Comparison of ENCODE assay signal across 17 cellular contexts in the genomic region with DNA sequence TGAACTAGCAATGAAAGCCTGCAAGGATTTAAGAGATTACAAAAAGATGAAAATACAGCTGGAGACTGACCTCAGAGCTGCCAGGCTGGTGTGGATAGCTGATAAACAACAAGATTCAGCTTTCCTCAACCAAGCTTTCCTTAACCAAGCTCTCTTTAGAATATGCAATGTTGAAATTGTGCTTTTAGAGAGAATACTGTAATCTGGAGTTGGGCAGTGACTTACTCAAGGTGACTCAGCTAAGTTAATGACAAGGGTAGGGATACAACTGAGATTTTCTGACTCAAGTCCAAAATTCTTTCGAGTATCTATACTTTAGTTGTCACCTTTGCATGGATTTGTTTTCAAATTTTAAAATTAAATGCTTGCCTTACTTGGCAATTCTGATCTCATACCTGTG.
DNase-seq lines count a peak whose midpoint lies in the region; ATAC-seq and TF ChIP-seq lines count a peak whose summit lies in the region.
"Had no signal": no experiment of that assay in that cellular context is flagged by ENCODE, and none has a peak within 500 bp of the region (broad histone marks: within the 10 kb centered on the region; RNA-seq: fewer than 3 reads in every experiment).

No MANE protein-coding gene starts in this region.

- H3K9me3 ChIP-seq in SJSA1 (replicated peaks) (no peaks in the 10 kb centered on the region), gastroesophageal sphincter (no peaks in the 10 kb centered on the region)
- H3K9me3 ChIP-seq: Caco-2, right lobe of liver, SK-N-SH, upper lobe of left lung had no signal

- H3K4me3 ChIP-seq in SJSA1 (no peak overlapping the region), gastroesophageal sphincter (no peak overlapping the region)
- H3K4me3 ChIP-seq: right lobe of liver, upper lobe of left lung had no signal

- H3K4me1 Mint-ChIP-seq in activated naive CD4-positive, alpha-beta T cell treated with anti-CD3 and anti-CD28 coated beads for 36 hours (ENCODE audit: low read depth) = peaks cover 29% of the 10 kb centered on the region
- peaks cover 17% of the 10 kb centered on the region for H3K4me1 Mint-ChIP-seq in activated T-helper 1 cell treated with anti-CD3 and anti-CD28 coated beads, Interleukin-12 subunit alpha, Interleukin-12 subunit beta, Interleukin-2, Interleukin-4 antibody, amounts not matched to agents 30 ng/mL and 10 ng/mL and 1 ng/mL, durations not matched to agents 14 hours and 24 hours and 36 hours (ENCODE audit: low read depth)

- ATAC-seq in activated naive CD4-positive, alpha-beta T cell treated with anti-CD3 and anti-CD28 coated beads, Interleukin-2, amount 50 U/mL, for 72 hours = peak; percentile 37 to 51
- ATAC-seq in HG02763 (IDR thresholded peaks at IDR 0.05; ENCODE audit: unreplicated experiment) = no peak
- ATAC-seq in gastroesophageal sphincter = no peak
- ATAC-seq: right lobe of liver; stimulated activated naive B cell treated with anti-CD40 and anti-IgM and Interleukin-4, amounts not matched to agents 10 μg/mL and 1 μg/mL and 100 μg/mL, for 72 hours had no signal

- no peaks in the 10 kb centered on the region for H3K27me3 Mint-ChIP-seq in activated naive CD4-positive, alpha-beta T cell treated with anti-CD3 and anti-CD28 coated beads for 36 hours (ENCODE audit: low read depth)
- no peaks in the 10 kb centered on the region for H3K27me3 Mint-ChIP-seq in activated T-helper 1 cell treated with anti-CD3 and anti-CD28 coated beads, Interleukin-12 subunit alpha, Interleukin-12 subunit beta, Interleukin-2, Interleukin-4 antibody, amounts not matched to agents 30 ng/mL and 10 ng/mL and 1 ng/mL, durations not matched to agents 14 hours and 24 hours and 36 hours (ENCODE audit: insufficient read depth)
- H3K27me3 Mint-ChIP-seq: memory B cell; stimulated activated naive B cell treated with anti-CD40 and anti-IgM and Interleukin-4, amounts not matched to agents 10 μg/mL and 1 μg/mL and 100 μg/mL, for 72 hours had no signal

- no peak overlapping the region for H3K4me3 Mint-ChIP-seq in activated naive CD4-positive, alpha-beta T cell treated with anti-CD3 and anti-CD28 coated beads for 36 hours
- no peak overlapping the region for H3K4me3 Mint-ChIP-seq in activated T-helper 1 cell treated with anti-CD3 and anti-CD28 coated beads, Interleukin-12 subunit alpha, Interleukin-12 subunit beta, Interleukin-2, Interleukin-4 antibody, amounts not matched to agents 30 ng/mL and 10 ng/mL and 1 ng/mL, durations not matched to agents 14 hours and 24 hours and 36 hours
- H3K4me3 Mint-ChIP-seq: memory B cell; stimulated activated naive B cell treated with anti-CD40 and anti-IgM and Interleukin-4, amounts not matched to agents 10 μg/mL and 1 μg/mL and 100 μg/mL, for 72 hours had no signal

- 40 to 78% methylated on average over 1 of the region's 1 CpG for WGBS in gastroesophageal sphincter (ENCODE audit: low coverage in 1 of 2), 2 donors

- H3K9me3 Mint-ChIP-seq in activated naive CD4-positive, alpha-beta T cell treated with anti-CD3 and anti-CD28 coated beads, Interleukin-2, amount 50 U/mL, for 72 hours = no peaks in the 10 kb centered on the region
- H3K9me3 Mint-ChIP-seq in activated naive CD4-positive, alpha-beta T cell treated with anti-CD3 and anti-CD28 coated beads for 36 hours = no peaks in the 10 kb centered on the region
- H3K9me3 Mint-ChIP-seq in activated T-helper 1 cell treated with anti-CD3 and anti-CD28 coated beads, Interleukin-12 subunit alpha, Interleukin-12 subunit beta, Interleukin-2, Interleukin-4 antibody, amounts not matched to agents 30 ng/mL and 10 ng/mL and 1 ng/mL, durations not matched to agents 14 hours and 24 hours and 36 hours = no peaks in the 10 kb centered on the region
- H3K9me3 Mint-ChIP-seq: memory B cell; stimulated activated naive B cell treated with anti-CD40 and anti-IgM and Interleukin-4, amounts not matched to agents 10 μg/mL and 1 μg/mL and 100 μg/mL, for 72 hours had no signal

- H3K27me3 ChIP-seq in SJSA1 (replicated peaks) = no peaks in the 10 kb centered on the region
- H3K27me3 ChIP-seq in gastroesophageal sphincter = no peaks in the 10 kb centered on the region
- H3K27me3 ChIP-seq: right lobe of liver, upper lobe of left lung had no signal

- TF ChIP-seq POLR2A in gastroesophageal sphincter (IDR thresholded peaks at IDR 0.05) = no peak

- H3K27ac ChIP-seq in SJSA1 (peak overlapping the region; percentile 38), gastroesophageal sphincter (no peak overlapping the region)
- H3K27ac ChIP-seq: right lobe of liver, upper lobe of left lung had no signal

- intact Hi-C loops in activated naive CD4-positive, alpha-beta T cell treated with anti-CD3 and anti-CD28 coated beads for 36 hours (cut with micrococcal nuclease) = no loop called here
- intact Hi-C loops in activated T-helper 1 cell treated with anti-CD3 and anti-CD28 coated beads, Interleukin-12 subunit alpha, Interleukin-12 subunit beta, Interleukin-2, Interleukin-4 antibody, amounts not matched to agents 30 ng/mL and 10 ng/mL and 1 ng/mL, durations not matched to agents 14 hours and 24 hours and 36 hours (cut with micrococcal nuclease) = no loop called here

- TF ChIP-seq EP300 in gastroesophageal sphincter (IDR thresholded peaks at IDR 0.05) = no peak

- DNase-seq in activated naive CD4-positive, alpha-beta T cell treated with anti-CD3 and anti-CD28 coated beads, Interleukin-2, amount 50 U/mL, for 72 hours (ENCODE audit: low spot score in 2 of 2) = no peak
- no peak for DNase-seq in activated naive CD4-positive, alpha-beta T cell treated with anti-CD3 and anti-CD28 coated beads for 36 hours
- DNase-seq in SJSA1 (ENCODE audit: low read depth in 1 of 2, low spot score in 2 of 2) = peak in 1 of 2 experiments; percentile 11
- DNase-seq in fibroblast of peridontal ligament (ENCODE audit: extremely low read depth) = peak; percentile 47
- DNase-seq in UCSD-AML1 (lab: John Stamatoyannopoulos, UW; ENCODE audit: unreplicated experiment) = no peak
- DNase-seq in activated T-helper 1 cell treated with anti-CD3 and anti-CD28 coated beads, Interleukin-12 subunit alpha, Interleukin-12 subunit beta, Interleukin-2, Interleukin-4 antibody, amounts not matched to agents 30 ng/mL and 10 ng/mL and 1 ng/mL, durations not matched to agents 14 hours and 24 hours and 36 hours (ENCODE audit: low spot score) = no peak
- DNase-seq: Caco-2; caudate nucleus; NCI-H1092; NCI-H2171; right lobe of liver; SK-N-SH; stimulated activated naive B cell treated with anti-CD40 and anti-IgM and Interleukin-4, amounts not matched to agents 10 μg/mL and 1 μg/mL and 100 μg/mL, for 72 hours; upper lobe of left lung had no signal

- peaks cover 32% of the 10 kb centered on the region for H3K4me1 ChIP-seq in SJSA1 (replicated peaks)
- H3K4me1 ChIP-seq in gastroesophageal sphincter = no peaks in the 10 kb centered on the region
- H3K4me1 ChIP-seq: right lobe of liver had no signal

- no peak for TF ChIP-seq CTCF in gastroesophageal sphincter (IDR thresholded peaks at IDR 0.05)

- H3K36me3 ChIP-seq in SJSA1 (no peaks in the 10 kb centered on the region), gastroesophageal sphincter (no peaks in the 10 kb centered on the region)
- H3K36me3 ChIP-seq: right lobe of liver, upper lobe of left lung had no signal

- no peaks in the 10 kb centered on the region for H3K36me3 Mint-ChIP-seq in activated naive CD4-positive, alpha-beta T cell treated with anti-CD3 and anti-CD28 coated beads, Interleukin-2, amount 50 U/mL, for 72 hours
- H3K36me3 Mint-ChIP-seq in activated naive CD4-positive, alpha-beta T cell treated with anti-CD3 and anti-CD28 coated beads for 36 hours (ENCODE audit: low read depth) = peaks cover 3% of the 10 kb centered on the region
- peaks cover 8% of the 10 kb centered on the region for H3K36me3 Mint-ChIP-seq in activated T-helper 1 cell treated with anti-CD3 and anti-CD28 coated beads, Interleukin-12 subunit alpha, Interleukin-12 subunit beta, Interleukin-2, Interleukin-4 antibody, amounts not matched to agents 30 ng/mL and 10 ng/mL and 1 ng/mL, durations not matched to agents 14 hours and 24 hours and 36 hours (ENCODE audit: low read depth)

- CTCF ChIA-PET in activated naive CD4-positive, alpha-beta T cell treated with anti-CD3 and anti-CD28 coated beads for 36 hours (lab: Charles Lee) = no interaction called here

- H3K27ac Mint-ChIP-seq in activated naive CD4-positive, alpha-beta T cell treated with anti-CD3 and anti-CD28 coated beads, Interleukin-2, amount 50 U/mL, for 72 hours = no peak overlapping the region
- H3K27ac Mint-ChIP-seq in activated naive CD4-positive, alpha-beta T cell treated with anti-CD3 and anti-CD28 coated beads for 36 hours = no peak overlapping the region
- H3K27ac Mint-ChIP-seq in activated T-helper 1 cell treated with anti-CD3 and anti-CD28 coated beads, Interleukin-12 subunit alpha, Interleukin-12 subunit beta, Interleukin-2, Interleukin-4 antibody, amounts not matched to agents 30 ng/mL and 10 ng/mL and 1 ng/mL, durations not matched to agents 14 hours and 24 hours and 36 hours = no peak overlapping the region
- H3K27ac Mint-ChIP-seq: memory B cell; stimulated activated naive B cell treated with anti-CD40 and anti-IgM and Interleukin-4, amounts not matched to agents 10 μg/mL and 1 μg/mL and 100 μg/mL, for 72 hours had no signal

Comparison
In these comparisons a context has a peak if more than half of its experiments do, and no peak if none do; other contexts are left out.
1. ATAC-seq: peak in activated naive CD4-positive, alpha-beta T cell treated with anti-CD3 and anti-CD28 coated beads, Interleukin-2, amount 50 U/mL, for 72 hours (2 of 2); none in HG02763 (single experiment) and gastroesophageal sphincter (single experiment).